In genomic region chr20:20803011-20803410, GRCh38 we compare ENCODE assay signal across 26 cellular contexts.
"Had no signal": no experiment of that assay in that cellular context is flagged by ENCODE, and none has a peak within 500 bp of the region (broad histone marks: within the 10 kb centered on the region; RNA-seq: fewer than 3 reads in every experiment).

No MANE protein-coding gene starts in this region.

- ATAC-seq: naive thymus-derived CD4-positive, alpha-beta T cell; natural killer cell treated with Interleukin-12 subunit alpha and Interleukin-12 subunit beta and Interleukin-15 and Interleukin-18, amount 100 ng/mL, for 72 hours; pancreas; stimulated activated effector memory CD8-positive, alpha-beta T cell treated with anti-CD3 and anti-CD28 coated beads, Interleukin-12 subunit alpha, Interleukin-12 subunit beta, amount 100 ng/mL, for 72 hours; upper lobe of right lung had no signal

- DNase-seq: hippocampal formation; kidney glomerular epithelial cell; midbrain; mucosa of descending colon; naive thymus-derived CD4-positive, alpha-beta T cell; nucleus accumbens; pancreas; posterior cingulate gyrus; retina; right cardiac atrium; sigmoid colon; spleen; stimulated activated CD4-positive, alpha-beta T cell treated with anti-CD3 and anti-CD28 coated beads, Interleukin-4, amount 100 ng/mL, for 24 hours; stimulated activated naive CD4-positive, alpha-beta T cell; tibial artery; trophoblast cell; upper lobe of right lung had no signal

- H3K27ac ChIP-seq: pancreas, prostate gland, sigmoid colon, spleen, suprapubic skin, thoracic aorta, tibial artery, upper lobe of right lung had no signal

- FAIRE-seq: keratinocyte, pancreas, small intestine, urothelium cell line had no signal

- H3K4me3 ChIP-seq: lung, mucosa of descending colon, pancreas, prostate gland, sigmoid colon, spleen, suprapubic skin, thoracic aorta, tibial artery, upper lobe of right lung had no signal

- H3K27me3 ChIP-seq: pancreas, sigmoid colon, spleen, suprapubic skin, tibial artery, upper lobe of right lung had no signal

- H3K4me1 ChIP-seq: pancreas, prostate gland, sigmoid colon, spleen, suprapubic skin, tibial artery, upper lobe of right lung had no signal

- H3K36me3 ChIP-seq: pancreas, prostate gland, sigmoid colon, spleen, suprapubic skin, thoracic aorta, tibial artery, upper lobe of right lung had no signal

- H3K9me3 ChIP-seq: mucosa of descending colon, pancreas, prostate gland, sigmoid colon, spleen, suprapubic skin, thoracic aorta, tibial artery, upper lobe of right lung had no signal
